8 cellular contexts compared by ENCODE assay signal in the genomic region with DNA sequence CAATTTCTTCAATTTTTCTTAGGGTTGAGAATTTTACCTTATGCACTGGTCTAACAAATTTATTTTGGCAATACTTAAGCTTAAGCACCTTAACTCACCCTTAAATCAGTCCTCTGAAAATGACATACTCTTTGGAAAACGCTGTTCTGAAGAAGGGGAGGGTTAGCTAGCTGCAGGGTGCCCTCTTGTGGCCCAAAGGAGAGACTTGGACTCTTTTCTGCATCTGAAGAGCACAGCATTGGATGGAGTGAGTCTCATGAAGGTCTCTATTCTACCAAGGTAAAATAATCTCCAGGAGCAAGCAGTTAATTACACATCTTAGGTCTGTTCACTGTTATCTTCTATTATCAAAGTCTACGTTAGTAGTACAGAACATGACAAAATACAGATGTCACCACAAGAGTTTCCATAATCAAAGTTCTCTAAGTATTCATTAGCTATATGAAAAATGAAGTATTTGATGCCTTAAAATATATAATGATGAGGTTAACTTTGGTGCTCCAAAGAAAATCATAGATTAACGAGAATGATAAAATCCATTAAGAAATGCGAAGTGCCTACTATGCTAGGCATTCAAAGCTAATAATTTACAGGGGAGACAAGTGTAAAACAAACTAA. TPM values are rescaled to one million over a fixed set of nuclear protein-coding genes. Genes with fewer than 3 reads are reported as not detected.
DNase-seq lines count a peak whose midpoint lies in the region; ATAC-seq and TF ChIP-seq lines count a peak whose summit lies in the region.

No MANE protein-coding gene starts in this region.

- intact Hi-C loops in Panc1 (cut with micrococcal nuclease; ENCODE audit: unreplicated experiment): no loop called here
- intact Hi-C loops in left ventricle myocardium inferior (cut with micrococcal nuclease): no loop called here
- intact Hi-C loops in sigmoid colon (cut with DNase I): no loop called here

- peaks cover 7% of the 10 kb centered on the region for H3K9me3 Mint-ChIP-seq in activated naive CD8-positive, alpha-beta T cell (ENCODE audit: low read depth)

- no peaks in the 10 kb centered on the region for H3K27me3 Mint-ChIP-seq in activated naive CD8-positive, alpha-beta T cell

- peaks cover 7% of the 10 kb centered on the region; the same call in 1 of the 2 replicates for H3K4me1 ChIP-seq in Panc1 (ENCODE audit: control insufficient read depth, insufficient read depth, low read length)
- peaks cover 71% of the 10 kb centered on the region for H3K4me1 ChIP-seq in left ventricle myocardium inferior
- H3K4me1 ChIP-seq in sigmoid colon: peaks cover 0 to 35% (median 23%) of the 10 kb centered on the region in 4 donors

- no peak for TF ChIP-seq EP300 in sigmoid colon (IDR thresholded peaks at IDR 0.05)

- DNase-seq in Panc1 (ENCODE audit: low read depth, low spot score) (no peak), left ventricle myocardium inferior (no peak), sigmoid colon (no peak), GF-D8 (lab: John Stamatoyannopoulos, UW) (no peak)

- H3K9me3 ChIP-seq in Panc1 (ENCODE audit: control insufficient read depth, insufficient read depth, low read depth, low read length) (no peaks in the 10 kb centered on the region), left ventricle myocardium inferior (replicated peaks) (peaks cover 7% of the 10 kb centered on the region), sigmoid colon (no peaks in the 10 kb centered on the region)

- TF ChIP-seq CTCF in C4-2B (conservative IDR thresholded peaks at IDR 0.05) (peak; percentile 92), Panc1 (IDR thresholded peaks at IDR 0.05) (peak; percentile 93), left ventricle myocardium inferior (IDR thresholded peaks at IDR 0.05; ENCODE audit: borderline replicate concordance) (peak; percentile 78), sigmoid colon (IDR thresholded peaks at IDR 0.05) (peak; percentile 14 to 65 (median 35))

- peaks cover 77% of the 10 kb centered on the region for H3K4me1 Mint-ChIP-seq in activated naive CD8-positive, alpha-beta T cell (ENCODE audit: low read depth)

- H3K27ac Mint-ChIP-seq in activated naive CD8-positive, alpha-beta T cell: peak overlapping the region; percentile 70

- H3K4me3 Mint-ChIP-seq in activated naive CD8-positive, alpha-beta T cell: no peak overlapping the region

- POLR2A ChIA-PET in Panc1 (lab: Charles Lee): interaction anchor here (0.7 kb wide), 1 partner anchor 11 kb away, joined by 4 read pairs; no protein-coding TSS in a partner anchor

- BruUV-seq in Panc1 (replicated peaks; lab: Mats Ljungman, UMichigan): no TSS peak

- H3K27ac ChIP-seq in C4-2B (no peak overlapping the region), Panc1 (ENCODE audit: low read length) (no peak overlapping the region), left ventricle myocardium inferior (replicated peaks) (no peak overlapping the region), sigmoid colon (peak overlapping the region in 2 of 4 donors; percentile 11 to 26)

- CTCF ChIA-PET in Panc1 (lab: Charles Lee): interaction anchor here (0.7 to 1.0 kb wide), 2 partner anchors 17 to 131 kb away, joined by 3 read pairs; no protein-coding TSS in a partner anchor

- H3K27me3 ChIP-seq in Panc1 (ENCODE audit: control insufficient read depth, insufficient read depth, low read length): no peaks in the 10 kb centered on the region
- H3K27me3 ChIP-seq in left ventricle myocardium inferior (ENCODE audit: low read depth): no peaks in the 10 kb centered on the region
- H3K27me3 ChIP-seq in sigmoid colon: no peaks in the 10 kb centered on the region

- WGBS in sigmoid colon, 2 donors: 29 to 62% methylated on average over 4 of the region's 4 CpGs

- no peak for TF ChIP-seq POLR2A in sigmoid colon (IDR thresholded peaks at IDR 0.05)

- in situ Hi-C loops in Panc1 (cut with HindIII; ENCODE audit: low pct_unique_long_range_greater_than_20kb, low sequenced_read_pairs): no loop called here

- peak; percentile 64 for ATAC-seq in GM18858 (IDR thresholded peaks at IDR 0.05; ENCODE audit: unreplicated experiment)
- ATAC-seq in HG03575 (IDR thresholded peaks at IDR 0.05; ENCODE audit: extremely low read depth, insufficient number of reproducible peaks, low FRiP score, unreplicated experiment): peak; percentile 70
- ATAC-seq in Panc1: peak; percentile 96

- H3K36me3 ChIP-seq in Panc1 (ENCODE audit: control insufficient read depth, insufficient read depth, low read length) (peaks cover 5% of the 10 kb centered on the region; the same call in 1 of the 2 replicates), left ventricle myocardium inferior (peaks cover 25% of the 10 kb centered on the region), sigmoid colon (peaks cover 0 to 37% (median 6%) of the 10 kb centered on the region in 4 donors)

- H3K4me3 ChIP-seq in Panc1 (ENCODE audit: low read depth in 2 of 2, low read length in 2 of 2) (no peak overlapping the region), left ventricle myocardium inferior (no peak overlapping the region), sigmoid colon (no peak overlapping the region)

- H3K36me3 Mint-ChIP-seq in activated naive CD8-positive, alpha-beta T cell: peaks cover 10% of the 10 kb centered on the region

RNA-seq across cellular contexts. Expression of a gene that starts 24.4 kb away (rescaled TPM):
- 85.6 TPM for total RNA-seq in Panc1 (2021; ENCODE audit: unreplicated experiment)
- 30.1 TPM for polyA plus RNA-seq in Panc1 (2012; ENCODE audit: insufficient read length)
- 69.8 TPM for total RNA-seq in left ventricle myocardium inferior
- 10 to 100 TPM; 73.4 to 87.2 (median 83.4) TPM for total RNA-seq in sigmoid colon
- 10 to 100 TPM; 30.0 to 36.8 (median 33.1) TPM for polyA plus RNA-seq in sigmoid colon

Comparison
In these comparisons a context has a peak if more than half of its experiments do, and no peak if none do; other contexts are left out.
1. CTCF ChIP-seq: peak in every context shown above with its lines; median percentile 93 in Panc1; 92 in C4-2B; 78 in left ventricle myocardium inferior; 35 in sigmoid colon.